ENCODE assay signal across 8 cellular contexts in the genomic region with DNA sequence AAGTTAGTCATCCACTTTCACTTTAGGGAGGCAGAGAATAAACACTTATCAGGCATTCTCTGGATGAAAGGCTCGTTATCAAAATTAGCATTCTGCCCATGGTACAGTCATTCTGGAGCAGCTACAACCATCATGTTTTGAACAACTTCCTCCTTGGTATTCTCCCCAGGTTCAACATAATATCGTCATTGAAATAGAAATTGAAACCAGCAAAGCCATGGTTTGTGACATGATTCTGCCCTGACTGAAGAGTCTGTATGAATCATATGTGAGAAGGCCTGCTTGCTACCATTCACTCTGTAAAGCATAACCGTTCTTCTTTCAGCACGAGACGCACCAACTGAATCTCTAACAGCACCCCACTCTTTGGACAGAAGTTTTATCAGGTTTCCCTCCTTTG.
DNase-seq lines count a peak whose midpoint lies in the region; ATAC-seq and TF ChIP-seq lines count a peak whose summit lies in the region.

No MANE protein-coding gene starts in this region.

- peak overlapping the region in 3 of 4 donors; percentile 42 to 75 (median 47) for H3K4me3 Mint-ChIP-seq in IgD-negative memory B cell

- H3K9me3 Mint-ChIP-seq in IgD-negative memory B cell = no peaks in the 10 kb centered on the region

- H3K27ac ChIP-seq in left lung = no peak overlapping the region

- TF ChIP-seq CTCF in left lung (IDR thresholded peaks at IDR 0.05) (no peak), omental fat pad (IDR thresholded peaks at IDR 0.05) (no peak)

- no peak for DNase-seq in left lung
- no peak for DNase-seq in NCI-H1417 (lab: John Stamatoyannopoulos, UW)
- DNase-seq in omental fat pad (ENCODE audit: low spot score) = no peak
- DNase-seq in cerebellar nuclear complex (lab: John Stamatoyannopoulos, UW) = no peak
- DNase-seq in NK-92 treated with Interleukin-12 subunit alpha and Interleukin-12 subunit beta, amount 100 ng/mL, for 24 hours (lab: John Stamatoyannopoulos, UW) = no peak

- ATAC-seq in GM18861 (IDR thresholded peaks at IDR 0.05; ENCODE audit: unreplicated experiment) = peak; percentile 98
- peak; percentile 99 for ATAC-seq in GM21717 (IDR thresholded peaks at IDR 0.05; ENCODE audit: unreplicated experiment)
- ATAC-seq in left lung = peak; percentile 63
- ATAC-seq in omental fat pad (ENCODE audit: low FRiP score) = no peak

- no peaks in the 10 kb centered on the region for H3K27me3 Mint-ChIP-seq in IgD-negative memory B cell

- no peaks in the 10 kb centered on the region for H3K9me3 ChIP-seq in left lung

- H3K27ac Mint-ChIP-seq in IgD-negative memory B cell = peak overlapping the region in 2 of 3 donors; percentile 21 to 52

- no peaks in the 10 kb centered on the region for H3K36me3 ChIP-seq in left lung

- H3K4me1 ChIP-seq in left lung = no peaks in the 10 kb centered on the region

- no peak overlapping the region for H3K4me3 ChIP-seq in left lung

- H3K27me3 ChIP-seq in left lung = no peaks in the 10 kb centered on the region

- intact Hi-C loops in left lung (cut with DNase I) = no loop called here

- H3K4me1 Mint-ChIP-seq in IgD-negative memory B cell = peaks cover 2 to 17% (median 6%) of the 10 kb centered on the region in 3 donors

- no peaks in the 10 kb centered on the region for H3K36me3 Mint-ChIP-seq in IgD-negative memory B cell
